15 cellular contexts compared by ENCODE assay signal in genomic region chr17:48003686-48004120, GRCh38. TPM values are rescaled to one million over a fixed set of nuclear protein-coding genes. Genes with fewer than 3 reads are reported as not detected.
DNase-seq lines count a peak whose midpoint lies in the region; ATAC-seq, FAIRE-seq and TF ChIP-seq lines count a peak whose summit lies in the region.
"Had no signal": no experiment of that assay in that cellular context is flagged by ENCODE, and none has a peak within 500 bp of the region (broad histone marks: within the 10 kb centered on the region; RNA-seq: fewer than 3 reads in every experiment).

No MANE protein-coding gene starts in this region.

- no peak overlapping the region for H3K27ac ChIP-seq in small intestine (ENCODE audit: low read depth in 1 of 2, low read length in 1 of 2)
- H3K27ac ChIP-seq: ascending aorta, ovary, thoracic aorta had no signal

- peak overlapping the region; percentile 43 for H3K27ac Mint-ChIP-seq in activated naive CD8-positive, alpha-beta T cell treated with anti-CD3 and anti-CD28 coated beads, Interleukin-2, amount 10 ng/mL, durations not matched to agents 7 days and 5 days
- H3K27ac Mint-ChIP-seq in activated naive CD8-positive, alpha-beta T cell treated with anti-CD3 and anti-CD28 coated beads for 36 hours = no peak overlapping the region
- H3K27ac Mint-ChIP-seq in glutamatergic neuron (ENCODE audit: unreplicated experiment) = peak overlapping the region; percentile 100
- peak overlapping the region; percentile 69 for H3K27ac Mint-ChIP-seq in type B pancreatic cell
- H3K27ac Mint-ChIP-seq: activated CD8-positive, alpha-beta memory T cell treated with anti-CD3 and anti-CD28 coated beads, Interleukin-2, amount 10 ng/mL, durations not matched to agents 7 days and 5 days had no signal

- H3K4me3 ChIP-seq in small intestine (ENCODE audit: low read depth in 1 of 2, low read length in 2 of 2) = no peak overlapping the region
- H3K4me3 ChIP-seq: ascending aorta, esophagus squamous epithelium, ovary, thoracic aorta had no signal

- 74 to 94% (median 84%) methylated on average over 8 of the region's 8 CpGs for WGBS in small intestine, 3 donors

- H3K4me1 ChIP-seq in small intestine (ENCODE audit: control insufficient read depth in 2 of 2, insufficient read depth in 1 of 2, low read depth in 1 of 2, low read length in 1 of 2) = no peaks in the 10 kb centered on the region

- H3K4me3 Mint-ChIP-seq in activated naive CD8-positive, alpha-beta T cell treated with anti-CD3 and anti-CD28 coated beads, Interleukin-2, amount 10 ng/mL, durations not matched to agents 7 days and 5 days = no peak overlapping the region
- no peak overlapping the region for H3K4me3 Mint-ChIP-seq in activated naive CD8-positive, alpha-beta T cell treated with anti-CD3 and anti-CD28 coated beads for 36 hours
- H3K4me3 Mint-ChIP-seq in glutamatergic neuron (ENCODE audit: unreplicated experiment) (peak overlapping the region; percentile 84), type B pancreatic cell (peak overlapping the region; percentile 14)
- H3K4me3 Mint-ChIP-seq: activated CD8-positive, alpha-beta memory T cell treated with anti-CD3 and anti-CD28 coated beads, Interleukin-2, amount 10 ng/mL, durations not matched to agents 7 days and 5 days had no signal

- no peak for DNase-seq in activated naive CD8-positive, alpha-beta T cell treated with anti-CD3 and anti-CD28 coated beads, Interleukin-2, amount 10 ng/mL, durations not matched to agents 7 days and 5 days
- no peak for DNase-seq in activated naive CD8-positive, alpha-beta T cell treated with anti-CD3 and anti-CD28 coated beads for 36 hours
- DNase-seq in NCI-H748 (lab: John Stamatoyannopoulos, UW; ENCODE audit: unreplicated experiment) (peak; percentile 92), glutamatergic neuron (peak; percentile 68), type B pancreatic cell (ENCODE audit: extremely low spot score, unreplicated experiment) (no peak), small intestine (no peak)
- DNase-seq in activated CD8-positive, alpha-beta memory T cell treated with anti-CD3 and anti-CD28 coated beads for 24 hours = no peak
- DNase-seq: activated CD8-positive, alpha-beta memory T cell treated with anti-CD3 and anti-CD28 coated beads, Interleukin-2, amount 10 ng/mL, durations not matched to agents 7 days and 5 days; esophagus squamous epithelium; NCI-H510A treated with DMSO at 0.1 percent for 48 hours; ovary had no signal

- no peak for TF ChIP-seq CTCF in glutamatergic neuron (IDR thresholded peaks at IDR 0.05; ENCODE audit: partially characterized antibody, unreplicated experiment)
- no peak for TF ChIP-seq CTCF in type B pancreatic cell (conservative IDR thresholded peaks at IDR 0.05)

- FAIRE-seq in small intestine (lab: Jason Lieb, UNC) = no peak

- H3K36me3 ChIP-seq in small intestine (ENCODE audit: control insufficient read depth in 2 of 2, insufficient read depth in 2 of 2, low read length in 2 of 2) = no peaks in the 10 kb centered on the region
- H3K36me3 ChIP-seq: ascending aorta, esophagus squamous epithelium, ovary, thoracic aorta had no signal

- no peaks in the 10 kb centered on the region for H3K36me3 Mint-ChIP-seq in activated naive CD8-positive, alpha-beta T cell treated with anti-CD3 and anti-CD28 coated beads, Interleukin-2, amount 10 ng/mL, durations not matched to agents 7 days and 5 days
- no peaks in the 10 kb centered on the region for H3K36me3 Mint-ChIP-seq in activated naive CD8-positive, alpha-beta T cell treated with anti-CD3 and anti-CD28 coated beads for 36 hours
- no peaks in the 10 kb centered on the region for H3K36me3 Mint-ChIP-seq in glutamatergic neuron (ENCODE audit: unreplicated experiment)
- H3K36me3 Mint-ChIP-seq in type B pancreatic cell = no peaks in the 10 kb centered on the region
- H3K36me3 Mint-ChIP-seq: activated CD8-positive, alpha-beta memory T cell treated with anti-CD3 and anti-CD28 coated beads, Interleukin-2, amount 10 ng/mL, durations not matched to agents 7 days and 5 days had no signal

- no peaks in the 10 kb centered on the region for H3K27me3 ChIP-seq in small intestine (ENCODE audit: control insufficient read depth in 2 of 2, insufficient read depth in 2 of 2, low read length in 2 of 2)
- H3K27me3 ChIP-seq: ascending aorta, ovary had no signal

- POLR2A ChIA-PET in activated naive CD8-positive, alpha-beta T cell treated with anti-CD3 and anti-CD28 coated beads, Interleukin-2, amount 10 ng/mL, durations not matched to agents 7 days and 5 days (lab: Charles Lee) = no interaction called here

- no peaks in the 10 kb centered on the region for H3K9me3 Mint-ChIP-seq in activated naive CD8-positive, alpha-beta T cell treated with anti-CD3 and anti-CD28 coated beads, Interleukin-2, amount 10 ng/mL, durations not matched to agents 7 days and 5 days
- no peaks in the 10 kb centered on the region for H3K9me3 Mint-ChIP-seq in activated naive CD8-positive, alpha-beta T cell treated with anti-CD3 and anti-CD28 coated beads for 36 hours
- peaks cover 15% of the 10 kb centered on the region for H3K9me3 Mint-ChIP-seq in glutamatergic neuron (ENCODE audit: unreplicated experiment)
- H3K9me3 Mint-ChIP-seq in type B pancreatic cell = no peaks in the 10 kb centered on the region

- peaks cover 46% of the 10 kb centered on the region for H3K27me3 Mint-ChIP-seq in activated naive CD8-positive, alpha-beta T cell treated with anti-CD3 and anti-CD28 coated beads, Interleukin-2, amount 10 ng/mL, durations not matched to agents 7 days and 5 days
- peaks cover 27% of the 10 kb centered on the region for H3K27me3 Mint-ChIP-seq in activated naive CD8-positive, alpha-beta T cell treated with anti-CD3 and anti-CD28 coated beads for 36 hours
- H3K27me3 Mint-ChIP-seq in glutamatergic neuron (ENCODE audit: unreplicated experiment) (peaks cover 12% of the 10 kb centered on the region), type B pancreatic cell (peaks cover 13% of the 10 kb centered on the region)

- peaks cover 14% of the 10 kb centered on the region for H3K4me1 Mint-ChIP-seq in activated naive CD8-positive, alpha-beta T cell treated with anti-CD3 and anti-CD28 coated beads, Interleukin-2, amount 10 ng/mL, durations not matched to agents 7 days and 5 days
- H3K4me1 Mint-ChIP-seq in activated naive CD8-positive, alpha-beta T cell treated with anti-CD3 and anti-CD28 coated beads for 36 hours = peaks cover 2% of the 10 kb centered on the region
- H3K4me1 Mint-ChIP-seq in glutamatergic neuron (ENCODE audit: low read depth, unreplicated experiment) = peaks cover 47% of the 10 kb centered on the region
- H3K4me1 Mint-ChIP-seq in type B pancreatic cell (ENCODE audit: unreplicated experiment) = peaks cover 48% of the 10 kb centered on the region

- no peak for ATAC-seq in activated naive CD8-positive, alpha-beta T cell treated with anti-CD3 and anti-CD28 coated beads, Interleukin-2, amount 10 ng/mL, durations not matched to agents 7 days and 5 days (ENCODE audit: low read depth)
- ATAC-seq in HG03469 (IDR thresholded peaks at IDR 0.05; ENCODE audit: unreplicated experiment) = no peak
- ATAC-seq: activated CD8-positive, alpha-beta memory T cell treated with anti-CD3 and anti-CD28 coated beads, Interleukin-2, amount 10 ng/mL, durations not matched to agents 7 days and 5 days had no signal

- no peaks in the 10 kb centered on the region for H3K9me3 ChIP-seq in small intestine (ENCODE audit: control insufficient read depth, low read depth)
- H3K9me3 ChIP-seq: ascending aorta, esophagus squamous epithelium, ovary, thoracic aorta had no signal

RNA-seq across cellular contexts. Expression of gene CDK5RAP3, which starts 32.8 kb away (rescaled TPM):
- total RNA-seq in activated naive CD8-positive, alpha-beta T cell treated with anti-CD3 and anti-CD28 coated beads, Interleukin-2, amount 10 ng/mL, durations not matched to agents 7 days and 5 days = 100 to 1,000 TPM; 286 to 287 TPM
- 100 to 1,000 TPM; 163 to 168 TPM for total RNA-seq in activated naive CD8-positive, alpha-beta T cell treated with anti-CD3 and anti-CD28 coated beads for 36 hours
- total RNA-seq in glutamatergic neuron (ENCODE audit: unreplicated experiment) (196 TPM), type B pancreatic cell (ENCODE audit: low replicate concordance) (187 and 217 TPM in 2 replicates)
- 100 to 1,000 TPM; 169 to 721 (median 554) TPM for polyA plus RNA-seq in small intestine

RNA-seq across cellular contexts. Expression of gene COPZ2, which starts 33.9 kb away (rescaled TPM):
- 1 to 10 TPM; 6.1 to 8.8 TPM for total RNA-seq in activated naive CD8-positive, alpha-beta T cell treated with anti-CD3 and anti-CD28 coated beads, Interleukin-2, amount 10 ng/mL, durations not matched to agents 7 days and 5 days
- total RNA-seq in activated naive CD8-positive, alpha-beta T cell treated with anti-CD3 and anti-CD28 coated beads for 36 hours = 1 to 10 TPM; 6.3 to 7.5 TPM
- total RNA-seq in glutamatergic neuron (ENCODE audit: unreplicated experiment) (not detected), type B pancreatic cell (ENCODE audit: low replicate concordance) (1.9 and 5.7 TPM in 2 replicates)
- 1 to 10 TPM in 2 of 3 donors, not detected in 1; 4.4 to 7.3 TPM for polyA plus RNA-seq in small intestine

RNA-seq across cellular contexts. Expression of gene NFE2L1, which starts 44.5 kb away (rescaled TPM):
- total RNA-seq in activated naive CD8-positive, alpha-beta T cell treated with anti-CD3 and anti-CD28 coated beads, Interleukin-2, amount 10 ng/mL, durations not matched to agents 7 days and 5 days = 10 to 100 TPM; 62.2 to 63.1 TPM
- total RNA-seq in activated naive CD8-positive, alpha-beta T cell treated with anti-CD3 and anti-CD28 coated beads for 36 hours = 10 to 100 TPM; 99.0 to 99.7 TPM
- total RNA-seq in glutamatergic neuron (ENCODE audit: unreplicated experiment) (190 TPM), type B pancreatic cell (ENCODE audit: low replicate concordance) (99.1 and 111 TPM in 2 replicates)
- polyA plus RNA-seq in small intestine = 100 to 1,000 TPM in 1 of 3 donors, 10 to 100 TPM in 2; 52.1 to 110 (median 70.4) TPM

RNA-seq across cellular contexts. Expression of gene PRR15L, which starts 46.0 kb away (rescaled TPM):
- total RNA-seq in activated naive CD8-positive, alpha-beta T cell treated with anti-CD3 and anti-CD28 coated beads, Interleukin-2, amount 10 ng/mL, durations not matched to agents 7 days and 5 days = not detected
- total RNA-seq in activated naive CD8-positive, alpha-beta T cell treated with anti-CD3 and anti-CD28 coated beads for 36 hours = not detected
- total RNA-seq in glutamatergic neuron (ENCODE audit: unreplicated experiment) = not detected
- 20.0 and 32.5 TPM in 2 replicates for total RNA-seq in type B pancreatic cell (ENCODE audit: low replicate concordance)
- 100 to 1,000 TPM; 182 to 388 (median 371) TPM for polyA plus RNA-seq in small intestine
- total RNA-seq: activated CD8-positive, alpha-beta memory T cell treated with anti-CD3 and anti-CD28 coated beads, Interleukin-2, amount 10 ng/mL, durations not matched to agents 7 days and 5 days; ascending aorta; T-helper 1 cell treated with Interleukin-12 subunit alpha and Interleukin-12 subunit beta and Interleukin-4 antibody, amounts not matched to agents 30 ng/mL and 1 ng/mL, for 36 hours had no signal

Comparison
In these comparisons a context has a peak if more than half of its experiments do, and no peak if none do; other contexts are left out.
1. DNase-seq: peak in NCI-H748 (single experiment) and glutamatergic neuron (single experiment); none in activated naive CD8-positive, alpha-beta T cell treated with anti-CD3 and anti-CD28 coated beads, Interleukin-2, amount 10 ng/mL, durations not matched to agents 7 days and 5 days (single experiment), activated naive CD8-positive, alpha-beta T cell treated with anti-CD3 and anti-CD28 coated beads for 36 hours (single experiment), type B pancreatic cell (single experiment), activated CD8-positive, alpha-beta memory T cell treated with anti-CD3 and anti-CD28 coated beads for 24 hours (single experiment) and small intestine (single experiment).
2. H3K4me3 Mint-ChIP-seq: peak in glutamatergic neuron (single experiment) and type B pancreatic cell (single experiment); none in activated naive CD8-positive, alpha-beta T cell treated with anti-CD3 and anti-CD28 coated beads, Interleukin-2, amount 10 ng/mL, durations not matched to agents 7 days and 5 days (single experiment) and activated naive CD8-positive, alpha-beta T cell treated with anti-CD3 and anti-CD28 coated beads for 36 hours (single experiment).